39 cellular contexts compared by ENCODE assay signal in genomic region chr15:51363391-51363790, GRCh38. TPM values are rescaled to one million over a fixed set of nuclear protein-coding genes. Genes with fewer than 3 reads are reported as not detected.
"Had no signal": no experiment of that assay in that cellular context is flagged by ENCODE, and none has a peak within 500 bp of the region (broad histone marks: within the 10 kb centered on the region; RNA-seq: fewer than 3 reads in every experiment).

No MANE protein-coding gene starts in this region.

- H3K4me3 ChIP-seq: adrenal gland, ascending aorta, breast epithelium, cardiac muscle cell, coronary artery, esophagus muscularis mucosa, gastrocnemius medialis, heart left ventricle had no signal

- H3K4me3 Mint-ChIP-seq: activated CD4-positive, alpha-beta memory T cell treated with anti-CD3 and anti-CD28 coated beads for 36 hours; activated CD4-positive, alpha-beta T cell treated with anti-CD3 and anti-CD28 coated beads for 36 hours; activated CD4-positive, alpha-beta T cell treated with anti-CD3 and anti-CD28 coated beads, Interleukin-2, amount 10 ng/mL, durations not matched to agents 24 days and 14 days; activated CD8-positive, alpha-beta memory T cell treated with anti-CD3 and anti-CD28 coated beads, Interleukin-2, amount 10 ng/mL, durations not matched to agents 7 days and 5 days; activated CD8-positive, alpha-beta T cell treated with anti-CD3 and anti-CD28 coated beads, Interleukin-2, amount 10 ng/mL, durations not matched to agents 7 days and 5 days; activated naive CD4-positive, alpha-beta T cell treated with anti-CD3 and anti-CD28 coated beads for 36 hours; activated naive CD4-positive, alpha-beta T cell treated with anti-CD3 and anti-CD28 coated beads, Interleukin-2, amount 50 U/mL, for 24 hours; activated naive CD8-positive, alpha-beta T cell treated with anti-CD3 and anti-CD28 coated beads for 36 hours; activated naive CD8-positive, alpha-beta T cell treated with anti-CD3 and anti-CD28 coated beads, Interleukin-2, amount 50 U/mL, for 24 hours; activated T-helper 1 cell treated with anti-CD3 and anti-CD28 coated beads, Interleukin-12 subunit alpha, Interleukin-12 subunit beta, Interleukin-2, Interleukin-4 antibody, amounts not matched to agents 30 ng/mL and 10 ng/mL and 1 ng/mL, durations not matched to agents 14 hours and 24 hours and 36 hours; brain; central memory CD8-positive, alpha-beta T cell; dendritic cell treated with granulocyte-macrophage colony-stimulating factor and Interleukin-4, amounts not matched to agents 40 ng/mL and 50 ng/mL, for 4 days; effector memory CD8-positive, alpha-beta T cell; T-cell; T-helper 1 cell treated with Interleukin-12 subunit alpha and Interleukin-12 subunit beta and Interleukin-4 antibody, amounts not matched to agents 30 μg/mL and 1 μg/mL, for 36 hours had no signal

- DNase-seq: activated CD4-positive, alpha-beta memory T cell treated with anti-CD3 and anti-CD28 coated beads for 36 hours; activated CD4-positive, alpha-beta T cell treated with anti-CD3 and anti-CD28 coated beads for 36 hours; activated CD4-positive, alpha-beta T cell treated with anti-CD3 and anti-CD28 coated beads, Interleukin-2, amount 10 ng/mL, durations not matched to agents 24 days and 14 days; activated CD4-positive, CD25-positive, alpha-beta regulatory T cell; activated CD4-positive, CD25-positive, alpha-beta regulatory T cell treated with anti-CD3 and anti-CD28 coated beads, Interleukin-2, amount 50 U/mL, for 72 hours; activated CD8-positive, alpha-beta memory T cell treated with anti-CD3 and anti-CD28 coated beads, Interleukin-2, amount 10 ng/mL, durations not matched to agents 7 days and 5 days; activated CD8-positive, alpha-beta memory T cell treated with anti-CD3 and anti-CD28 coated beads, Interleukin-2, amount 50 U/mL, for 4 hours; activated CD8-positive, alpha-beta T cell treated with anti-CD3 and anti-CD28 coated beads, Interleukin-2, amount 10 ng/mL, durations not matched to agents 7 days and 5 days; activated effector memory CD4-positive, alpha-beta T cell treated with anti-CD3 and anti-CD28 coated beads, Interleukin-2, amount 50 U/mL, for 16 hours; activated naive CD4-positive, alpha-beta T cell treated with anti-CD3 and anti-CD28 coated beads for 36 hours; activated naive CD8-positive, alpha-beta T cell treated with anti-CD3 and anti-CD28 coated beads for 36 hours; activated naive CD8-positive, alpha-beta T cell treated with anti-CD3 and anti-CD28 coated beads, Interleukin-2, amount 50 U/mL, for 24 hours; activated T-cell treated with anti-CD3 and anti-CD28 coated beads, Interleukin-2, amount 50 U/mL, for 1 hour; activated T-cell treated with anti-CD3 and anti-CD28 coated beads, Interleukin-2, amount 50 U/mL, for 48 hours; adrenal gland; effector CD4-positive, alpha-beta T cell; effector memory CD8-positive, alpha-beta T cell; erythroblast; foreskin keratinocyte; gastrocnemius medialis; glutamatergic neuron; heart left ventricle; T-cell; T-helper 9 cell; WERI-Rb-1 had no signal

- H3K4me1 ChIP-seq: adrenal gland, ascending aorta, foreskin keratinocyte, gastrocnemius medialis had no signal

- H3K27me3 Mint-ChIP-seq: activated CD4-positive, alpha-beta memory T cell treated with anti-CD3 and anti-CD28 coated beads for 36 hours; activated CD4-positive, alpha-beta T cell treated with anti-CD3 and anti-CD28 coated beads for 36 hours; activated naive CD8-positive, alpha-beta T cell treated with anti-CD3 and anti-CD28 coated beads, Interleukin-2, amount 50 U/mL, for 24 hours; brain had no signal

- H3K4me1 Mint-ChIP-seq: activated CD4-positive, alpha-beta T cell treated with anti-CD3 and anti-CD28 coated beads for 36 hours; activated CD4-positive, alpha-beta T cell treated with anti-CD3 and anti-CD28 coated beads, Interleukin-2, amount 10 ng/mL, durations not matched to agents 24 days and 14 days; activated CD8-positive, alpha-beta memory T cell treated with anti-CD3 and anti-CD28 coated beads, Interleukin-2, amount 10 ng/mL, durations not matched to agents 7 days and 5 days; activated naive CD4-positive, alpha-beta T cell treated with anti-CD3 and anti-CD28 coated beads, Interleukin-2, amount 50 U/mL, for 24 hours; activated naive CD8-positive, alpha-beta T cell treated with anti-CD3 and anti-CD28 coated beads for 36 hours; activated naive CD8-positive, alpha-beta T cell treated with anti-CD3 and anti-CD28 coated beads, Interleukin-2, amount 50 U/mL, for 24 hours; central memory CD8-positive, alpha-beta T cell; T-cell had no signal

- H3K27me3 ChIP-seq: adrenal gland, ascending aorta, breast epithelium, cardiac muscle cell, esophagus muscularis mucosa, gastrocnemius medialis, heart left ventricle had no signal

- H3K36me3 Mint-ChIP-seq: activated CD4-positive, alpha-beta memory T cell treated with anti-CD3 and anti-CD28 coated beads for 36 hours; activated CD8-positive, alpha-beta memory T cell treated with anti-CD3 and anti-CD28 coated beads, Interleukin-2, amount 10 ng/mL, durations not matched to agents 7 days and 5 days; activated naive CD4-positive, alpha-beta T cell treated with anti-CD3 and anti-CD28 coated beads, Interleukin-2, amount 50 U/mL, for 24 hours; activated naive CD8-positive, alpha-beta T cell treated with anti-CD3 and anti-CD28 coated beads for 36 hours; brain; T-cell had no signal

- H3K9me3 ChIP-seq: adrenal gland, ascending aorta, breast epithelium, esophagus muscularis mucosa, gastrocnemius medialis, heart left ventricle had no signal

- H3K36me3 ChIP-seq: adrenal gland, ascending aorta, breast epithelium, cardiac muscle cell, esophagus muscularis mucosa, gastrocnemius medialis, heart left ventricle, WERI-Rb-1 had no signal

- H3K27ac ChIP-seq: adrenal gland, ascending aorta, breast epithelium, cardiac muscle cell, coronary artery, esophagus muscularis mucosa, foreskin keratinocyte, gastrocnemius medialis, heart left ventricle, WERI-Rb-1 had no signal

- H3K27ac Mint-ChIP-seq: activated CD4-positive, alpha-beta memory T cell treated with anti-CD3 and anti-CD28 coated beads for 36 hours; activated CD4-positive, alpha-beta T cell treated with anti-CD3 and anti-CD28 coated beads for 36 hours; activated CD4-positive, alpha-beta T cell treated with anti-CD3 and anti-CD28 coated beads, Interleukin-2, amount 10 ng/mL, durations not matched to agents 24 days and 14 days; activated CD8-positive, alpha-beta memory T cell treated with anti-CD3 and anti-CD28 coated beads, Interleukin-2, amount 10 ng/mL, durations not matched to agents 7 days and 5 days; activated CD8-positive, alpha-beta T cell treated with anti-CD3 and anti-CD28 coated beads, Interleukin-2, amount 10 ng/mL, durations not matched to agents 7 days and 5 days; activated naive CD4-positive, alpha-beta T cell treated with anti-CD3 and anti-CD28 coated beads for 36 hours; activated naive CD4-positive, alpha-beta T cell treated with anti-CD3 and anti-CD28 coated beads, Interleukin-2, amount 50 U/mL, for 24 hours; activated naive CD8-positive, alpha-beta T cell treated with anti-CD3 and anti-CD28 coated beads for 36 hours; activated naive CD8-positive, alpha-beta T cell treated with anti-CD3 and anti-CD28 coated beads, Interleukin-2, amount 50 U/mL, for 24 hours; activated T-helper 1 cell treated with anti-CD3 and anti-CD28 coated beads, Interleukin-12 subunit alpha, Interleukin-12 subunit beta, Interleukin-2, Interleukin-4 antibody, amounts not matched to agents 30 ng/mL and 10 ng/mL and 1 ng/mL, durations not matched to agents 14 hours and 24 hours and 36 hours; activated T-helper 2 cell treated with anti-CD3 and anti-CD28 coated beads, Interferon-gamma antibody, Interleukin-2, Interleukin-4, amounts not matched to agents 10 μg/mL and 5 μg/mL and 100 μg/mL, durations not matched to agents 14 hours and 24 hours and 36 hours; brain; dendritic cell treated with granulocyte-macrophage colony-stimulating factor and Interleukin-4, amounts not matched to agents 40 ng/mL and 50 ng/mL, for 4 days; effector memory CD8-positive, alpha-beta T cell; T-cell; T-helper 1 cell treated with Interleukin-12 subunit alpha and Interleukin-12 subunit beta and Interleukin-4 antibody, amounts not matched to agents 30 μg/mL and 1 μg/mL, for 36 hours had no signal

- H3K9me3 Mint-ChIP-seq: activated CD4-positive, alpha-beta memory T cell treated with anti-CD3 and anti-CD28 coated beads for 36 hours; activated CD4-positive, alpha-beta T cell treated with anti-CD3 and anti-CD28 coated beads, Interleukin-2, amount 10 ng/mL, durations not matched to agents 24 days and 14 days; activated naive CD4-positive, alpha-beta T cell treated with anti-CD3 and anti-CD28 coated beads for 36 hours; activated naive CD4-positive, alpha-beta T cell treated with anti-CD3 and anti-CD28 coated beads, Interleukin-2, amount 50 U/mL, for 24 hours; activated naive CD8-positive, alpha-beta T cell treated with anti-CD3 and anti-CD28 coated beads for 36 hours; activated naive CD8-positive, alpha-beta T cell treated with anti-CD3 and anti-CD28 coated beads, Interleukin-2, amount 50 U/mL, for 24 hours; activated T-helper 1 cell treated with anti-CD3 and anti-CD28 coated beads, Interleukin-12 subunit alpha, Interleukin-12 subunit beta, Interleukin-2, Interleukin-4 antibody, amounts not matched to agents 30 ng/mL and 10 ng/mL and 1 ng/mL, durations not matched to agents 14 hours and 24 hours and 36 hours; activated T-helper 2 cell treated with anti-CD3 and anti-CD28 coated beads, Interferon-gamma antibody, Interleukin-2, Interleukin-4, amounts not matched to agents 10 μg/mL and 5 μg/mL and 100 μg/mL, durations not matched to agents 14 hours and 24 hours and 36 hours; brain; central memory CD8-positive, alpha-beta T cell; dendritic cell treated with granulocyte-macrophage colony-stimulating factor and Interleukin-4, amounts not matched to agents 40 ng/mL and 50 ng/mL, for 4 days; effector memory CD8-positive, alpha-beta T cell; T-cell; T-helper 1 cell treated with Interleukin-12 subunit alpha and Interleukin-12 subunit beta and Interleukin-4 antibody, amounts not matched to agents 30 μg/mL and 1 μg/mL, for 36 hours had no signal

RNA-seq across cellular contexts. Expression of gene GLDN, which starts 21.9 kb away (rescaled TPM):
- total RNA-seq: activated CD4-positive, alpha-beta memory T cell treated with anti-CD3 and anti-CD28 coated beads for 36 hours; activated CD4-positive, alpha-beta T cell treated with anti-CD3 and anti-CD28 coated beads for 36 hours; activated CD4-positive, alpha-beta T cell treated with anti-CD3 and anti-CD28 coated beads, Interleukin-2, amount 10 ng/mL, durations not matched to agents 24 days and 14 days; activated CD8-positive, alpha-beta memory T cell treated with anti-CD3 and anti-CD28 coated beads for 36 hours; activated CD8-positive, alpha-beta memory T cell treated with anti-CD3 and anti-CD28 coated beads, Interleukin-2, amount 10 ng/mL, durations not matched to agents 7 days and 5 days; activated CD8-positive, alpha-beta T cell treated with anti-CD3 and anti-CD28 coated beads, Interleukin-2, amount 10 ng/mL, durations not matched to agents 7 days and 5 days; activated naive CD4-positive, alpha-beta T cell treated with anti-CD3 and anti-CD28 coated beads for 36 hours; activated naive CD8-positive, alpha-beta T cell treated with anti-CD3 and anti-CD28 coated beads for 36 hours; activated T-helper 1 cell treated with anti-CD3 and anti-CD28 coated beads, Interleukin-12 subunit alpha, Interleukin-12 subunit beta, Interleukin-2, Interleukin-4 antibody, amounts not matched to agents 30 ng/mL and 10 ng/mL and 1 ng/mL, durations not matched to agents 14 hours and 24 hours and 36 hours; foreskin keratinocyte; T-helper 2 cell treated with Interferon-gamma antibody and Interleukin-4, amounts not matched to agents 100 ng/mL and 5 ng/mL, for 36 hours had no signal
- polyA plus RNA-seq: cardiac muscle cell, foreskin keratinocyte had no signal

RNA-seq across cellular contexts. Expression of gene CYP19A1, which starts 25.0 kb away (rescaled TPM):
- total RNA-seq: activated CD4-positive, alpha-beta memory T cell treated with anti-CD3 and anti-CD28 coated beads for 36 hours; activated CD4-positive, alpha-beta T cell treated with anti-CD3 and anti-CD28 coated beads for 36 hours; activated CD8-positive, alpha-beta memory T cell treated with anti-CD3 and anti-CD28 coated beads for 36 hours; activated CD8-positive, alpha-beta T cell treated with anti-CD3 and anti-CD28 coated beads, Interleukin-2, amount 10 ng/mL, durations not matched to agents 7 days and 5 days; activated naive CD4-positive, alpha-beta T cell treated with anti-CD3 and anti-CD28 coated beads for 36 hours; activated naive CD8-positive, alpha-beta T cell treated with anti-CD3 and anti-CD28 coated beads for 36 hours; foreskin keratinocyte had no signal
- polyA plus RNA-seq: foreskin keratinocyte had no signal
